Comparison of ENCODE assay signal across 14 cellular contexts in genomic region chr1:106746448-106747085, GRCh38.
A peak's percentile ranks its signal among the peaks of the same experiment; 100 is the strongest.
DNase-seq lines count a peak whose midpoint lies in the region; ATAC-seq and TF ChIP-seq lines count a peak whose summit lies in the region.
"Had no signal": no experiment of that assay in that cellular context is flagged by ENCODE, and none has a peak within 500 bp of the region (broad histone marks: within the 10 kb centered on the region; RNA-seq: fewer than 3 reads in every experiment).

No MANE protein-coding gene starts in this region.

- H2BK120ac ChIP-seq in H9 (ENCODE audit: low read depth, low read length, poor library complexity, severe bottlenecking) = no peak overlapping the region

- TF ChIP-seq CTCF in H9 (conservative IDR thresholded peaks at IDR 0.05) (no peak), body of pancreas (IDR thresholded peaks at IDR 0.05) (no peak), osteoblast (IDR thresholded peaks at IDR 0.05; ENCODE audit: extremely low read depth, low read depth, low read length) (no peak)

- H4K20me1 ChIP-seq in H9 (ENCODE audit: control insufficient read depth, insufficient read depth, insufficient read length) (no peaks in the 10 kb centered on the region), osteoblast (ENCODE audit: insufficient read depth, low read length) (no peaks in the 10 kb centered on the region)

- H3K4me1 ChIP-seq in H9 (ENCODE audit: insufficient read depth, low read length) (no peaks in the 10 kb centered on the region), body of pancreas (no peaks in the 10 kb centered on the region), osteoblast (ENCODE audit: insufficient read depth, low read length) (no peaks in the 10 kb centered on the region)
- H3K4me1 ChIP-seq: left ventricle myocardium inferior had no signal

- H3K23me2 ChIP-seq in H9 (ENCODE audit: insufficient read length, low read depth, low read length, poor library complexity, severe bottlenecking) = no peaks in the 10 kb centered on the region

- H3K27ac Mint-ChIP-seq in H9 = peak overlapping the region; percentile 34 to 91 (median 56); a peak in 5 of 7 replicates
- H3K27ac Mint-ChIP-seq in naive thymus-derived CD8-positive, alpha-beta T cell = no peak overlapping the region
- H3K27ac Mint-ChIP-seq: CD14-positive monocyte, nephron progenitor cell had no signal

- H2BK12ac ChIP-seq in H9 (ENCODE audit: insufficient read length, low read depth, low read length) = no peak overlapping the region

- no peak overlapping the region for H3K23ac ChIP-seq in H9 (ENCODE audit: insufficient read length, low read depth, low read length)

- H3K27ac ChIP-seq in H9 (ENCODE audit: insufficient read length, low read depth, low read length) (peak overlapping the region; percentile 68), body of pancreas (no peak overlapping the region), osteoblast (ENCODE audit: low read depth, low read length) (no peak overlapping the region)
- H3K27ac ChIP-seq: left ventricle myocardium inferior had no signal

- H3K27me3 ChIP-seq in H9 (ENCODE audit: insufficient read depth, low read length) = no peaks in the 10 kb centered on the region
- H3K27me3 ChIP-seq in body of pancreas = no peaks in the 10 kb centered on the region
- H3K27me3 ChIP-seq in osteoblast (ENCODE audit: insufficient read depth, low read length) = no peaks in the 10 kb centered on the region

- no peak overlapping the region for H4K5ac ChIP-seq in H9 (ENCODE audit: insufficient read length, low read depth, low read length)

- no peak overlapping the region for H3K9ac ChIP-seq in H9 (ENCODE audit: extremely low read depth, insufficient read length, low read length)

- H3K27me3 Mint-ChIP-seq in H9 (ENCODE audit: low read depth) = no peaks in the 10 kb centered on the region
- no peaks in the 10 kb centered on the region for H3K27me3 Mint-ChIP-seq in naive thymus-derived CD8-positive, alpha-beta T cell
- H3K27me3 Mint-ChIP-seq: central memory CD8-positive, alpha-beta T cell had no signal

- peak; percentile 24 for ATAC-seq in body of pancreas
- ATAC-seq in naive thymus-derived CD8-positive, alpha-beta T cell = no peak
- ATAC-seq in HG03039 (IDR thresholded peaks at IDR 0.05; ENCODE audit: unreplicated experiment) = no peak

- peak overlapping the region in 1 of 2 experiments; percentile 1; a peak in 1 of 5 replicates for H3K4me3 Mint-ChIP-seq in H9
- no peak overlapping the region for H3K4me3 Mint-ChIP-seq in naive thymus-derived CD8-positive, alpha-beta T cell
- H3K4me3 Mint-ChIP-seq: CD14-positive monocyte; central memory CD8-positive, alpha-beta T cell; nephron progenitor cell had no signal

- H2AFZ ChIP-seq in H9 (ENCODE audit: low read length) = no peak overlapping the region
- H2AFZ ChIP-seq in osteoblast (ENCODE audit: low read length) = no peak overlapping the region

- no peak overlapping the region for H3T11ph ChIP-seq in H9 (ENCODE audit: low read length)

- no peaks in the 10 kb centered on the region for H3K36me3 ChIP-seq in body of pancreas (replicated peaks in 1 of 2; ENCODE audit: insufficient read depth in 1 of 2, low read depth in 2 of 2)
- H3K36me3 ChIP-seq in osteoblast (ENCODE audit: insufficient read depth, low read length) = no peaks in the 10 kb centered on the region
- H3K36me3 ChIP-seq: left ventricle myocardium inferior had no signal

- no peaks in the 10 kb centered on the region for H3K9me3 ChIP-seq in H9 (ENCODE audit: control insufficient read depth, low read depth, low read length)
- H3K9me3 ChIP-seq in body of pancreas = no peaks in the 10 kb centered on the region
- no peaks in the 10 kb centered on the region for H3K9me3 ChIP-seq in osteoblast (ENCODE audit: low read depth, low read length)
- H3K9me3 ChIP-seq: left ventricle myocardium inferior had no signal

- H3K56ac ChIP-seq in H9 (ENCODE audit: insufficient read length, low read depth, low read length) = no peak overlapping the region

- TF ChIP-seq POLR2A in body of pancreas (IDR thresholded peaks at IDR 0.05) = no peak

- no peak for DNase-seq in H9
- peak; percentile 63 for DNase-seq in NCI-H748 (lab: John Stamatoyannopoulos, UW; ENCODE audit: unreplicated experiment)
- DNase-seq in body of pancreas = no peak
- DNase-seq in osteoblast (ENCODE audit: insufficient read length, low spot score, missing footprints) = peak; percentile 41
- DNase-seq in DMS153 treated with DMSO at 0.1 percent for 48 hours (lab: John Stamatoyannopoulos, UW; ENCODE audit: unreplicated experiment) = no peak
- DNase-seq in naive thymus-derived CD8-positive, alpha-beta T cell = no peak
- DNase-seq: activated CD8-positive, alpha-beta memory T cell treated with anti-CD3 and anti-CD28 coated beads for 24 hours; activated naive CD4-positive, alpha-beta T cell; head of caudate nucleus; left ventricle myocardium inferior; nephron progenitor cell had no signal

- H3K4me3 ChIP-seq in body of pancreas (no peak overlapping the region), osteoblast (ENCODE audit: insufficient read depth, low read length) (no peak overlapping the region)
- H3K4me3 ChIP-seq: left ventricle myocardium inferior had no signal

- no peak overlapping the region for H4K8ac ChIP-seq in H9 (replicated peaks; ENCODE audit: insufficient read length, low read depth, low read length)

- no peak overlapping the region for H3K18ac ChIP-seq in H9 (ENCODE audit: insufficient read length, low read depth, low read length)

- H2BK20ac ChIP-seq in H9 (ENCODE audit: low read depth, low read length, poor library complexity, severe bottlenecking) = no peak overlapping the region

- H3K4me2 ChIP-seq in H9 (ENCODE audit: insufficient read depth, insufficient read length, low read length) (peak overlapping the region; percentile 25), osteoblast (ENCODE audit: insufficient read depth, low read length) (no peak overlapping the region)

- H3K9me3 Mint-ChIP-seq in H9 = no peaks in the 10 kb centered on the region
- H3K9me3 Mint-ChIP-seq in naive thymus-derived CD8-positive, alpha-beta T cell = peaks cover 0 to 19% (median 0%) of the 10 kb centered on the region in 9 donors
- H3K9me3 Mint-ChIP-seq: nephron progenitor cell had no signal

- intact Hi-C loops in body of pancreas (cut with DNase I) = no loop called here

- H2BK15ac ChIP-seq in H9 (ENCODE audit: low read depth, low read length) = no peak overlapping the region

- no peaks in the 10 kb centered on the region for H3K79me1 ChIP-seq in H9 (ENCODE audit: insufficient read depth, low read depth, low read length, poor library complexity, severe bottlenecking)

- H2BK5ac ChIP-seq in H9 (ENCODE audit: insufficient read length, low read length) = no peak overlapping the region

- no peak overlapping the region for H4K91ac ChIP-seq in H9 (ENCODE audit: insufficient read length, low read depth, low read length)

- no peaks in the 10 kb centered on the region for H3K36me3 Mint-ChIP-seq in H9 (ENCODE audit: insufficient read depth in 1 of 3, low read depth in 3 of 3)
- H3K36me3 Mint-ChIP-seq in naive thymus-derived CD8-positive, alpha-beta T cell = no peaks in the 10 kb centered on the region
- H3K36me3 Mint-ChIP-seq: CD14-positive monocyte had no signal

- H2AK5ac ChIP-seq in H9 (ENCODE audit: insufficient read length, low read length) = no peak overlapping the region

- no peak overlapping the region for H3K4ac ChIP-seq in H9 (ENCODE audit: low read depth, low read length)

- POLR2A ChIA-PET in naive thymus-derived CD8-positive, alpha-beta T cell (lab: Charles Lee) = no interaction called here

- H3K4me1 Mint-ChIP-seq in H9 = peaks cover 41 to 44% of the 10 kb centered on the region in 2 experiments
- no peaks in the 10 kb centered on the region for H3K4me1 Mint-ChIP-seq in naive thymus-derived CD8-positive, alpha-beta T cell
- H3K4me1 Mint-ChIP-seq: CD14-positive monocyte; central memory CD8-positive, alpha-beta T cell; nephron progenitor cell had no signal

- H3K14ac ChIP-seq in H9 (ENCODE audit: insufficient read depth, low read length) = no peak overlapping the region

- no CpG with 5 or more reads among the region's 2 CpGs for WGBS in H9 (ENCODE audit: extremely low coverage, insufficient read length, low lambda C conversion rate)
- WGBS in body of pancreas, 2 donors = 1 to 5% methylated on average over 2 of the region's 2 CpGs

- H3K79me2 ChIP-seq in H9 (ENCODE audit: insufficient read depth, low read length) (no peaks in the 10 kb centered on the region), osteoblast (ENCODE audit: insufficient read depth, low read length) (no peaks in the 10 kb centered on the region)

Comparison
In these comparisons a context has a peak if more than half of its experiments do, and no peak if none do; other contexts are left out.
1. DNase-seq: peak in NCI-H748 (single experiment) and osteoblast (single experiment); none in H9 (single experiment), body of pancreas (0 of 4), DMS153 treated with DMSO at 0.1 percent for 48 hours (single experiment) and naive thymus-derived CD8-positive, alpha-beta T cell (0 of 10).
2. H3K27ac Mint-ChIP-seq: peak in H9 (3 of 3); none in naive thymus-derived CD8-positive, alpha-beta T cell (0 of 10).